ENCODE assay signal across 8 cellular contexts in genomic region chr1:147083919-147084272, GRCh38.
DNase-seq lines count a peak whose midpoint lies in the region; ATAC-seq, FAIRE-seq and TF ChIP-seq lines count a peak whose summit lies in the region.

No MANE protein-coding gene starts in this region.

- H3K9me3 Mint-ChIP-seq in CD14-positive monocyte (peaks cover 4 to 46% (median 24%) of the 10 kb centered on the region in 7 donors), nephron progenitor cell (peaks cover 23% of the 10 kb centered on the region)

- FAIRE-seq in urothelium cell line (lab: Jason Lieb, UNC) = no peak

- TF ChIP-seq CTCF in CD14-positive monocyte (IDR thresholded peaks at IDR 0.05) = no peak
- no peak for TF ChIP-seq CTCF in dorsolateral prefrontal cortex (IDR thresholded peaks at IDR 0.05 in 54 of 56, conservative IDR thresholded peaks at IDR 0.05 in 2 of 56; ENCODE audit: low read depth in 1 of 56, partially characterized antibody in 56 of 56)
- no peak for TF ChIP-seq CTCF in nephron progenitor cell (IDR thresholded peaks at IDR 0.05)

- no peak overlapping the region for H3K9ac ChIP-seq in HUES64 (ENCODE audit: low read depth, low read length)

- H3K4me1 ChIP-seq in HUES64 (ENCODE audit: insufficient read depth, low read length) = peaks cover 9% of the 10 kb centered on the region

- H3K9me3 ChIP-seq in HUES64 (ENCODE audit: insufficient read depth, low read depth, low read length) = no peaks in the 10 kb centered on the region

- 6% methylated on average over 18 of the region's 18 CpGs for WGBS in HUES64

- peak overlapping the region in 1 of 7 donors; percentile 91 for H3K27ac Mint-ChIP-seq in CD14-positive monocyte
- peak overlapping the region; percentile 100 for H3K27ac Mint-ChIP-seq in nephron progenitor cell

- intact Hi-C loops in CD14-positive monocyte (cut with micrococcal nuclease) = loop anchor here in 1 of 2 donors (10.0 kb wide), 1 partner anchor 161 kb away; the partner anchor contains the start of gene CHD1L
- intact Hi-C loops in dorsolateral prefrontal cortex (cut with DNase I) = no loop called here

- H3K4me3 ChIP-seq in HUES64 (ENCODE audit: low read length) (peak overlapping the region; percentile 89), dorsolateral prefrontal cortex (peak overlapping the region in 57 of 59 donors; percentile 35 to 77 (median 58))

- ATAC-seq in HG03196 (IDR thresholded peaks at IDR 0.05; ENCODE audit: unreplicated experiment) (no peak), GM21717 (IDR thresholded peaks at IDR 0.05; ENCODE audit: unreplicated experiment) (no peak)

- H3K27ac ChIP-seq in HUES64 (ENCODE audit: low read depth, low read length) (peak overlapping the region; percentile 40; the same call in 1 of the 2 replicates), dorsolateral prefrontal cortex (peak overlapping the region in 1 of 59 donors; percentile 74)

- H3K4me1 Mint-ChIP-seq in CD14-positive monocyte = peaks cover 37% of the 10 kb centered on the region
- peaks cover 37% of the 10 kb centered on the region for H3K4me1 Mint-ChIP-seq in nephron progenitor cell

- no peaks in the 10 kb centered on the region for H3K36me3 ChIP-seq in HUES64 (ENCODE audit: insufficient read depth, low read length)

- H3K27me3 ChIP-seq in HUES64 (ENCODE audit: insufficient read depth, low read length) = peaks cover 70% of the 10 kb centered on the region
- H3K27me3 ChIP-seq in dorsolateral prefrontal cortex = peaks cover 8 to 74% (median 61%) of the 10 kb centered on the region in 45 donors

- H3K27me3 Mint-ChIP-seq in CD14-positive monocyte (ENCODE audit: low read depth in 3 of 3) (peaks cover 69 to 80% (median 73%) of the 10 kb centered on the region in 3 donors), nephron progenitor cell (ENCODE audit: low read depth, poor library complexity) (peaks cover 81% of the 10 kb centered on the region)

- DNase-seq in CD14-positive monocyte (ENCODE audit: low spot score) (no peak), dorsolateral prefrontal cortex (no peak), nephron progenitor cell (no peak), urothelium cell line (ENCODE audit: low spot score) (no peak), G401 (ENCODE audit: low spot score) (no peak)

- peak overlapping the region; percentile 87 to 100 for H3K4me3 Mint-ChIP-seq in CD14-positive monocyte
- H3K4me3 Mint-ChIP-seq in nephron progenitor cell = peak overlapping the region; percentile 92

- peaks cover 4 to 15% of the 10 kb centered on the region in 2 donors for H3K36me3 Mint-ChIP-seq in CD14-positive monocyte
- no peaks in the 10 kb centered on the region for H3K36me3 Mint-ChIP-seq in nephron progenitor cell (ENCODE audit: low read depth)

- in situ Hi-C loops in G401 (cut with HindIII; ENCODE audit: low sequenced_read_pairs) = no loop called here
